ENCODE assay signal across 1 cellular context in genomic region chr18:33034941-33035340, GRCh38.
TF ChIP-seq lines count a peak whose summit lies in the region.

No MANE protein-coding gene starts in this region.

TF ChIP-seq in HEK293, 187 proteins besides CTCF, POLR2A, EP300 and RAD21 (continued from another document):
- TF ChIP-seq PRDM4 (tag by site-specific recombination; IDR thresholded peaks at IDR 0.05) (peak; percentile 76), ZNF585B (tag by site-specific recombination; IDR thresholded peaks at IDR 0.05) (no peak), ZNF248 (tag by site-specific recombination; IDR thresholded peaks at IDR 0.05) (no peak), PRDM10 (tag by site-specific recombination; IDR thresholded peaks at IDR 0.05) (peak; percentile 41; the same call in 1 of the 2 replicates), ZXDB (tag by site-specific recombination; IDR thresholded peaks at IDR 0.05) (peak; percentile 24; the same call in 1 of the 2 replicates), MZF1 (tag by site-specific recombination; IDR thresholded peaks at IDR 0.05; ENCODE audit: borderline replicate concordance) (no peak), ZNF645 (tag by site-specific recombination; IDR thresholded peaks at IDR 0.05) (no peak), FEZF1 (tag by site-specific recombination; IDR thresholded peaks at IDR 0.05) (peak; percentile 61), ZNF792 (tag by site-specific recombination; IDR thresholded peaks at IDR 0.05) (no peak), ZNF830 (tag by site-specific recombination; IDR thresholded peaks at IDR 0.05; ENCODE audit: low read depth) (no peak), ZNF626 (tag by site-specific recombination; IDR thresholded peaks at IDR 0.05) (no peak), ZNF660 (tag by site-specific recombination; IDR thresholded peaks at IDR 0.05) (no peak), ZNF114 (tag by site-specific recombination; IDR thresholded peaks at IDR 0.05) (no peak), ZNF677 (tag by site-specific recombination; IDR thresholded peaks at IDR 0.05) (no peak), ZNF837 (tag by site-specific recombination; IDR thresholded peaks at IDR 0.05) (no peak), WT1 (tag by site-specific recombination; IDR thresholded peaks at IDR 0.05) (peak; percentile 90), ZNF501 (tag by site-specific recombination; IDR thresholded peaks at IDR 0.05) (no peak), BCL6B (tag by site-specific recombination; IDR thresholded peaks at IDR 0.05) (no peak), OVOL3 (tag by site-specific recombination; IDR thresholded peaks at IDR 0.05) (no peak), ZNF843 (tag by site-specific recombination; IDR thresholded peaks at IDR 0.05) (0 out of 2 replicates have a peak, but pooled peaks have one; percentile 22), ZNF335 (tag by site-specific recombination; conservative IDR thresholded peaks at IDR 0.05) (no peak), TCF7L2 (IDR thresholded peaks at IDR 0.05; ENCODE audit: borderline replicate concordance, low read depth, low read length) (no peak), HOXA7 (CRISPR knock-in tag; IDR thresholded peaks at IDR 0.05; ENCODE audit: borderline replicate concordance) (no peak), ZNF596 (tag by site-specific recombination; IDR thresholded peaks at IDR 0.05) (no peak), TRIM28 (IDR thresholded peaks at IDR 0.05; ENCODE audit: borderline replicate concordance, low read length) (peak; percentile 81; the same call in 1 of the 2 replicates), ZNF394 (tag by site-specific recombination; IDR thresholded peaks at IDR 0.05; ENCODE audit: borderline replicate concordance) (no peak), HOXD13 (CRISPR knock-in tag; IDR thresholded peaks at IDR 0.05; ENCODE audit: borderline replicate concordance) (no peak), YY2 (tag by site-specific recombination; IDR thresholded peaks at IDR 0.05) (no peak), ZNF548 (tag by site-specific recombination; IDR thresholded peaks at IDR 0.05) (no peak), ZBTB26 (tag by site-specific recombination; optimal IDR thresholded peaks at IDR 0.05) (no peak)
- TF ChIP-seq, protein P1, sequence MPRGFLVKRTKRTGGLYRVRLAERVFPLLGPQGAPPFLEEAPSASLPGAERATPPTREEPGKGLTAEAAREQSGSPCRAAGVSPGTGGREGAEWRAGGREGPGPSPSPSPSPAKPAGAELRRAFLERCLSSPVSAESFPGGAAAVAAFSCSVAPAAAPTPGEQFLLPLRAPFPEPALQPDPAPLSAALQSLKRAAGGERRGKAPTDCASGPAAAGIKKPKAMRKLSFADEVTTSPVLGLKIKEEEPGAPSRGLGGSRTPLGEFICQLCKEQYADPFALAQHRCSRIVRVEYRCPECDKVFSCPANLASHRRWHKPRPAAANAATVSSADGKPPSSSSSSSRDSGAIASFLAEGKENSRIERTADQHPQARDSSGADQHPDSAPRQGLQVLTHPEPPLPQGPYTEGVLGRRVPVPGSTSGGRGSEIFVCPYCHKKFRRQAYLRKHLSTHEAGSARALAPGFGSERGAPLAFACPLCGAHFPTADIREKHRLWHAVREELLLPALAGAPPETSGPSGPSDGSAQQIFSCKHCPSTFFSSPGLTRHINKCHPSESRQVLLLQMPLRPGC (tag by site-specific recombination; IDR thresholded peaks at IDR 0.05), result no peak
- TF ChIP-seq, protein P2, sequence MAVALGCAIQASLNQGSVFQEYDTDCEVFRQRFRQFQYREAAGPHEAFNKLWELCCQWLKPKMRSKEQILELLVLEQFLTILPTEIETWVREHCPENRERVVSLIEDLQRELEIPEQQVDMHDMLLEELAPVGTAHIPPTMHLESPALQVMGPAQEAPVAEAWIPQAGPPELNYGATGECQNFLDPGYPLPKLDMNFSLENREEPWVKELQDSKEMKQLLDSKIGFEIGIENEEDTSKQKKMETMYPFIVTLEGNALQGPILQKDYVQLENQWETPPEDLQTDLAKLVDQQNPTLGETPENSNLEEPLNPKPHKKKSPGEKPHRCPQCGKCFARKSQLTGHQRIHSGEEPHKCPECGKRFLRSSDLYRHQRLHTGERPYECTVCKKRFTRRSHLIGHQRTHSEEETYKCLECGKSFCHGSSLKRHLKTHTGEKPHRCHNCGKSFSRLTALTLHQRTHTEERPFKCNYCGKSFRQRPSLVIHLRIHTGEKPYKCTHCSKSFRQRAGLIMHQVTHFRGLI (tag by site-specific recombination; IDR thresholded peaks at IDR 0.05), result no peak
- TF ChIP-seq, protein P3, sequence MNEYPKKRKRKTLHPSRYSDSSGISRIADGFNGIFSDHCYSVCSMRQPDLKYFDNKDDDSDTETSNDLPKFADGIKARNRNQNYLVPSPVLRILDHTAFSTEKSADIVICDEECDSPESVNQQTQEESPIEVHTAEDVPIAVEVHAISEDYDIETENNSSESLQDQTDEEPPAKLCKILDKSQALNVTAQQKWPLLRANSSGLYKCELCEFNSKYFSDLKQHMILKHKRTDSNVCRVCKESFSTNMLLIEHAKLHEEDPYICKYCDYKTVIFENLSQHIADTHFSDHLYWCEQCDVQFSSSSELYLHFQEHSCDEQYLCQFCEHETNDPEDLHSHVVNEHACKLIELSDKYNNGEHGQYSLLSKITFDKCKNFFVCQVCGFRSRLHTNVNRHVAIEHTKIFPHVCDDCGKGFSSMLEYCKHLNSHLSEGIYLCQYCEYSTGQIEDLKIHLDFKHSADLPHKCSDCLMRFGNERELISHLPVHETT (tag by site-specific recombination; IDR thresholded peaks at IDR 0.05), result no peak
